14 cellular contexts compared by ENCODE assay signal in genomic region chr18:7071600-7071999, GRCh38.
DNase-seq lines count a peak whose midpoint lies in the region; ATAC-seq lines count a peak whose summit lies in the region.
"Had no signal": no experiment of that assay in that cellular context is flagged by ENCODE, and none has a peak within 500 bp of the region (broad histone marks: within the 10 kb centered on the region; RNA-seq: fewer than 3 reads in every experiment).

No MANE protein-coding gene starts in this region.

- ATAC-seq in GM21825 (IDR thresholded peaks at IDR 0.05; ENCODE audit: unreplicated experiment) (no peak), HG02938 (IDR thresholded peaks at IDR 0.05; ENCODE audit: unreplicated experiment) (no peak), GM19328 (IDR thresholded peaks at IDR 0.05; ENCODE audit: unreplicated experiment) (no peak)

- DNase-seq in NCI-H524 treated with DMSO at 0.1 percent for 48 hours (lab: John Stamatoyannopoulos, UW) (peak; percentile 46), NCI-H82 (lab: John Stamatoyannopoulos, UW) (peak; percentile 82), iris pigment epithelial cell (ENCODE audit: low read depth) (peak; percentile 24), HCEC 1CT (no peak)
- DNase-seq: ACHN; BE2C; C1 segment of cervical spinal cord; CD4-positive, CD25-positive, alpha-beta regulatory T cell; CD8-positive, alpha-beta memory T cell; COR-L47; H9 had no signal
